ENCODE assay signal across 8 cellular contexts in genomic region chr1:32351077-32351858, GRCh38. TPM values are rescaled to one million over a fixed set of nuclear protein-coding genes. Genes with fewer than 3 reads are reported as not detected.
A peak's percentile ranks its signal among the peaks of the same experiment; 100 is the strongest.
DNase-seq lines count a peak whose midpoint lies in the region; ATAC-seq and TF ChIP-seq lines count a peak whose summit lies in the region.

No MANE protein-coding gene starts in this region.

- CTCF ChIA-PET in BJ (lab: Yijun Ruan, JAX) = interaction anchor here (0.6 to 2.5 kb wide), 5 partner anchors 28 to 146 kb away, joined by 3 to 7 read pairs (median 4); no protein-coding TSS in a partner anchor

- peak overlapping the region; percentile 86 to 93 for H3K9ac ChIP-seq in colonic mucosa (ENCODE audit: low read depth in 2 of 2, low read length in 2 of 2)

- peak overlapping the region; percentile 73 for H3K27ac ChIP-seq in colonic mucosa

- intact Hi-C loops in colonic mucosa (cut with DNase I) = no loop called here

- peak; percentile 81 for TF ChIP-seq CTCF in BJ (IDR thresholded peaks at IDR 0.05; ENCODE audit: insufficient read depth, low read depth, low read length)
- TF ChIP-seq CTCF in colonic mucosa (IDR thresholded peaks at IDR 0.05) = peak; percentile 42

- no peaks in the 10 kb centered on the region for H3K27me3 ChIP-seq in BJ (ENCODE audit: control insufficient read depth, insufficient read depth, low read length)
- no peaks in the 10 kb centered on the region for H3K27me3 ChIP-seq in colonic mucosa

- no peaks in the 10 kb centered on the region for H3K9me3 ChIP-seq in colonic mucosa

- H3K4me1 ChIP-seq in colonic mucosa = peaks cover 3% of the 10 kb centered on the region

- ATAC-seq in HG03439 (IDR thresholded peaks at IDR 0.05; ENCODE audit: unreplicated experiment) = peak; percentile 71

- POLR2A ChIA-PET in BJ (lab: Charles Lee) = interaction anchor here (1.0 kb wide), 1 partner anchor 15 kb away, joined by 10 read pairs; the partner anchor contains the start of gene MARCKSL1

- DNase-seq in BJ (ENCODE audit: low read depth) = peak; percentile 39
- peak; percentile 89 for DNase-seq in NCI-H510A (lab: John Stamatoyannopoulos, UW)
- DNase-seq in activated CD4-positive, alpha-beta T cell treated with anti-CD3 and anti-CD28 coated beads for 4 hours = peak; percentile 89 to 93
- DNase-seq in colonic mucosa = peak; percentile 94
- DNase-seq in left kidney (ENCODE audit: low read depth, low spot score) = peak; percentile 99
- peak; percentile 92 for DNase-seq in stimulated activated CD4-positive, alpha-beta T cell treated with anti-CD3 and anti-CD28 coated beads, Interleukin-1b, Interleukin-23, amount 100 ng/mL, for 48 hours

- H3K36me3 ChIP-seq in BJ (ENCODE audit: control insufficient read depth, insufficient read depth, low read length) (no peaks in the 10 kb centered on the region), colonic mucosa (no peaks in the 10 kb centered on the region)

- TF ChIP-seq POLR2A in GM19193 (IDR thresholded peaks at IDR 0.05; ENCODE audit: extremely low read depth, insufficient read depth, insufficient read length) = peak; percentile 80

- peak overlapping the region; percentile 61 for H3K4me3 ChIP-seq in BJ (ENCODE audit: low read depth, low read length)
- peak overlapping the region; percentile 76 for H3K4me3 ChIP-seq in colonic mucosa

RNA-seq across cellular contexts. Expression of gene FAM229A, which starts 11.0 kb away (rescaled TPM):
- polyA plus RNA-seq in BJ (2011; rRNA removed) = 1.3 and 2.4 TPM in 2 replicates
- polyA minus RNA-seq in BJ (2011; rRNA and poly(A)+ RNA removed) = 2.1 and 2.3 TPM in 2 replicates
- total RNA-seq in colonic mucosa = 1 to 10 TPM; 5.6 to 8.0 TPM

RNA-seq across cellular contexts. Expression of gene TSSK3, which starts 11.1 kb away (rescaled TPM):
- polyA plus RNA-seq in BJ (2011; rRNA removed) = 0.39 and 0.42 TPM in 2 replicates
- polyA minus RNA-seq in BJ (2011; rRNA and poly(A)+ RNA removed) = 0.33 TPM in 1 of 2 replicates, not detected in the other
- total RNA-seq in colonic mucosa = under 1 TPM; 0.61 to 0.99 TPM

RNA-seq across cellular contexts. Expression of gene MARCKSL1, which starts 15.2 kb away (rescaled TPM):
- polyA plus RNA-seq in BJ (2011; rRNA removed) = 41.3 and 52.0 TPM in 2 replicates
- 15.6 and 17.8 TPM in 2 replicates for polyA minus RNA-seq in BJ (2011; rRNA and poly(A)+ RNA removed)
- 100 to 1,000 TPM; 174 to 199 TPM for total RNA-seq in colonic mucosa

RNA-seq across cellular contexts. Expression of gene BSDC1, which starts 43.0 kb away (rescaled TPM):
- polyA plus RNA-seq in BJ (2011; rRNA removed) = 53.6 and 74.1 TPM in 2 replicates
- polyA minus RNA-seq in BJ (2011; rRNA and poly(A)+ RNA removed) = 30.0 and 30.9 TPM in 2 replicates
- total RNA-seq in colonic mucosa = 10 to 100 TPM; 65.7 to 76.8 TPM

RNA-seq across cellular contexts. Expression of gene HDAC1, which starts 59.4 kb away (rescaled TPM):
- 155 and 185 TPM in 2 replicates for polyA plus RNA-seq in BJ (2011; rRNA removed)
- polyA minus RNA-seq in BJ (2011; rRNA and poly(A)+ RNA removed) = 69.8 and 89.1 TPM in 2 replicates
- total RNA-seq in colonic mucosa = 100 to 1,000 TPM; 226 to 291 TPM

Comparison
In these comparisons a context has a peak if more than half of its experiments do, and no peak if none do; other contexts are left out.
1. Peak in every context shown above with its lines: DNase-seq, ATAC-seq, H3K4me3 ChIP-seq and H3K27ac ChIP-seq.
2. DNase-seq: peak in every context shown above with its lines; median percentile 99 in left kidney; 94 in colonic mucosa; 92 in stimulated activated CD4-positive, alpha-beta T cell treated with anti-CD3 and anti-CD28 coated beads, Interleukin-1b, Interleukin-23, amount 100 ng/mL, for 48 hours; 91 in activated CD4-positive, alpha-beta T cell treated with anti-CD3 and anti-CD28 coated beads for 4 hours; 89 in NCI-H510A; 39 in BJ.